In the genomic region with DNA sequence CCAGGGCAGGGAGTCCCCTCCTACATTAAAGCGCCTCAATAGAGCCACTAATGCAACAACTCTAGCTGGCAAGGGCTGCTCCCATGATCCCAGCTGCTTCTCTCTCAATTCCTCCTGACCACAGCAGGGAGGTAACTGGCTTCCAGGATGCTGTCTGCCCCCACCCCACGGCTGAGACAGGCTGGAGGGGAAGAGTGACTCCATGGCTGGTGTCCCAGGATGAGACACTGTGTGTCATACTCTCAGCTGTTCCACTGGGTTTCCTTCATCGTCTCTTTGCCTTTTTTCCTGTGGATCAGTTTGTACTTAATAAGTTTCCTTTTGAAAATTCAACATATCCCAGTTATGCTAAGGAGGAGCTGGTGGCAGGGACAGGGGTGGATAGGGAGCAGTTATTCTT, we compare ENCODE assay signal across 24 cellular contexts. TPM values are rescaled to one million over a fixed set of nuclear protein-coding genes. Genes with fewer than 3 reads are reported as not detected.
A peak's percentile ranks its signal among the peaks of the same experiment; 100 is the strongest.
DNase-seq lines count a peak whose midpoint lies in the region; ATAC-seq, FAIRE-seq and TF ChIP-seq lines count a peak whose summit lies in the region.
"Had no signal": no experiment of that assay in that cellular context is flagged by ENCODE, and none has a peak within 500 bp of the region (broad histone marks: within the 10 kb centered on the region; RNA-seq: fewer than 3 reads in every experiment).

No MANE protein-coding gene starts in this region.

- H3K9me3 ChIP-seq in RWPE2 (ENCODE audit: severe bottlenecking), result no peaks in the 10 kb centered on the region
- no peaks in the 10 kb centered on the region for H3K9me3 ChIP-seq in fibroblast of lung (ENCODE audit: control insufficient read depth, insufficient read depth, low read depth, low read length)
- H3K9me3 ChIP-seq: testis had no signal

- H4K20me1 ChIP-seq in fibroblast of lung (ENCODE audit: control insufficient read depth, extremely low read depth, insufficient read depth, low read length), result no peaks in the 10 kb centered on the region

- no peaks in the 10 kb centered on the region for H3K27me3 ChIP-seq in RWPE2 (ENCODE audit: insufficient read depth, poor library complexity, severe bottlenecking)
- no peaks in the 10 kb centered on the region for H3K27me3 ChIP-seq in fibroblast of lung (ENCODE audit: control insufficient read depth, insufficient read depth, low read length)
- H3K27me3 ChIP-seq: testis had no signal

- no peak for TF ChIP-seq POLR2A in H54 (IDR thresholded peaks at IDR 0.05; ENCODE audit: low read depth, low read length)

- H3K4me1 ChIP-seq in RWPE2 (ENCODE audit: insufficient read depth, poor library complexity, severe bottlenecking), result peaks cover 6% of the 10 kb centered on the region
- H3K4me1 ChIP-seq in fibroblast of lung (ENCODE audit: control insufficient read depth, extremely low read depth, insufficient read depth, low read length), result peaks cover 2% of the 10 kb centered on the region
- H3K4me1 ChIP-seq: parathyroid adenoma, testis had no signal

- H3K79me2 ChIP-seq in fibroblast of lung (ENCODE audit: control insufficient read depth, insufficient read depth, low read length), result no peaks in the 10 kb centered on the region
- H3K79me2 ChIP-seq: parathyroid adenoma had no signal

- peak overlapping the region; percentile 62 for H3K27ac ChIP-seq in RWPE2 (ENCODE audit: poor library complexity, severe bottlenecking)
- H3K27ac ChIP-seq in fibroblast of lung (ENCODE audit: insufficient read depth, low read length), result no peak overlapping the region
- H3K27ac ChIP-seq: C4-2B, parathyroid adenoma, SK-N-MC, testis had no signal

- H3K4me2 ChIP-seq in fibroblast of lung (ENCODE audit: extremely low read depth, insufficient read depth, low read length), result peak overlapping the region; percentile 11

- ATAC-seq in RWPE2 (ENCODE audit: low read depth), result peak; percentile 74
- no peak for ATAC-seq in GM18520 (IDR thresholded peaks at IDR 0.05; ENCODE audit: unreplicated experiment)
- ATAC-seq in HG03439 (IDR thresholded peaks at IDR 0.05; ENCODE audit: unreplicated experiment), result no peak
- ATAC-seq: naive thymus-derived CD8-positive, alpha-beta T cell had no signal

- H3K4me3 ChIP-seq in RWPE2 (ENCODE audit: severe bottlenecking), result no peak overlapping the region
- H3K4me3 ChIP-seq in fibroblast of lung (replicated peaks in 1 of 4; ENCODE audit: control extremely low read depth in 1 of 4, insufficient read depth in 1 of 4, low read depth in 3 of 4, low read length in 4 of 4), result no peak overlapping the region
- H3K4me3 ChIP-seq: SK-N-MC, skin epidermis, testis had no signal

- FAIRE-seq in H54 (lab: Jason Lieb, UNC), result no peak
- peak; percentile 83 for FAIRE-seq in urothelium cell line (lab: Jason Lieb, UNC)
- FAIRE-seq: GM19239 had no signal

- no peaks in the 10 kb centered on the region for H3K36me3 ChIP-seq in RWPE2 (ENCODE audit: low read depth)
- H3K36me3 ChIP-seq in fibroblast of lung (ENCODE audit: control insufficient read depth, insufficient read depth, low read length), result no peaks in the 10 kb centered on the region

- peak; percentile 67 for DNase-seq in H54 (ENCODE audit: insufficient read length, low spot score)
- DNase-seq in RWPE2 (ENCODE audit: low spot score), result no peak
- peak in 1 of 2 donors; percentile 64 for DNase-seq in fibroblast of lung (ENCODE audit: low read depth in 2 of 2)
- peak; percentile 55 for DNase-seq in urothelium cell line (ENCODE audit: low spot score)
- DNase-seq in NK-92 treated with Interleukin-12 subunit alpha and Interleukin-12 subunit beta, amount 100 ng/mL, for 24 hours (lab: John Stamatoyannopoulos, UW), result no peak
- DNase-seq: activated CD4-positive, alpha-beta T cell treated with anti-CD3 and anti-CD28 coated beads for 48 hours; activated CD8-positive, alpha-beta memory T cell treated with anti-CD3 and anti-CD28 coated beads, Interleukin-2, amount 50 U/mL, for 48 hours; cortex of kidney; DMS153; HCEC 1CT; MM.1S; naive thymus-derived CD8-positive, alpha-beta T cell; NCI-H2081 treated with DMSO at 0.1 percent for 48 hours; NCI-H510A; testis had no signal

- no peak overlapping the region for H2AFZ ChIP-seq in fibroblast of lung (ENCODE audit: low read length)
- H2AFZ ChIP-seq: parathyroid adenoma had no signal

- TF ChIP-seq CTCF in RWPE2 (IDR thresholded peaks at IDR 0.05; ENCODE audit: poor library complexity, severe bottlenecking) (no peak), fibroblast of lung (conservative IDR thresholded peaks at IDR 0.05 in 1 of 2, IDR thresholded peaks at IDR 0.05 in 1 of 2; ENCODE audit: low read depth in 1 of 2, low read length in 2 of 2) (no peak)

- no peak overlapping the region for H3K9ac ChIP-seq in fibroblast of lung (ENCODE audit: insufficient read depth, low read length)
- H3K9ac ChIP-seq: parathyroid adenoma had no signal

RNA-seq across cellular contexts. Expression of gene MYH16, which starts 27.7 kb away (rescaled TPM):
- not detected in 2 replicates for total RNA-seq in fibroblast of lung
- not detected in 2 replicates for polyA plus RNA-seq in fibroblast of lung
- not detected in 2 replicates for polyA plus RNA-seq in fibroblast of lung (2012)
- polyA minus RNA-seq in fibroblast of lung (ENCODE audit: low replicate concordance), result not detected in 2 replicates
- total RNA-seq: lung microvascular endothelial cell; naive thymus-derived CD8-positive, alpha-beta T cell had no signal
- polyA plus RNA-seq: naive thymus-derived CD8-positive, alpha-beta T cell had no signal

RNA-seq across cellular contexts. Expression of gene KPNA7, which starts 37.0 kb away (rescaled TPM):
- total RNA-seq in fibroblast of lung, result not detected in 2 replicates
- not detected in 2 replicates for polyA plus RNA-seq in fibroblast of lung
- not detected in 2 replicates for polyA plus RNA-seq in fibroblast of lung (2012)
- polyA minus RNA-seq in fibroblast of lung (ENCODE audit: low replicate concordance), result not detected in 2 replicates
- total RNA-seq: glomerular endothelial cell, lung microvascular endothelial cell had no signal
- polyA plus RNA-seq: naive thymus-derived CD8-positive, alpha-beta T cell had no signal

Comparison
In these comparisons a context has a peak if more than half of its experiments do, and no peak if none do; other contexts are left out.
1. DNase-seq: peak in H54 (single experiment) and urothelium cell line (single experiment); none in RWPE2 (single experiment) and NK-92 treated with Interleukin-12 subunit alpha and Interleukin-12 subunit beta, amount 100 ng/mL, for 24 hours (single experiment).